ENCODE assay signal across 18 cellular contexts in genomic region chr5:154291917-154292316, GRCh38.
A peak's percentile ranks its signal among the peaks of the same experiment; 100 is the strongest.
DNase-seq lines count a peak whose midpoint lies in the region; ATAC-seq and TF ChIP-seq lines count a peak whose summit lies in the region.
"Had no signal": no experiment of that assay in that cellular context is flagged by ENCODE, and none has a peak within 500 bp of the region (broad histone marks: within the 10 kb centered on the region; RNA-seq: fewer than 3 reads in every experiment).

No MANE protein-coding gene starts in this region.

- peaks cover 45% of the 10 kb centered on the region for H3K36me3 Mint-ChIP-seq in activated B cell treated with CpG ODN at 0.5 μM for 24 hours (ENCODE audit: low read depth)
- peaks cover 25% of the 10 kb centered on the region for H3K36me3 Mint-ChIP-seq in stimulated activated effector memory CD8-positive, alpha-beta T cell treated with anti-CD3 and anti-CD28 coated beads, Interleukin-12 subunit alpha, Interleukin-12 subunit beta, amount 100 ng/mL, for 72 hours

- no peak for TF ChIP-seq POLR2A in esophagus muscularis mucosa (IDR thresholded peaks at IDR 0.05; ENCODE audit: low read depth)

- peak; percentile 58 for ATAC-seq in GM18498 (IDR thresholded peaks at IDR 0.05; ENCODE audit: unreplicated experiment)
- ATAC-seq in activated B cell treated with CpG ODN at 0.5 μM for 24 hours (ENCODE audit: low read depth) = no peak
- no peak for ATAC-seq in stimulated activated effector memory CD8-positive, alpha-beta T cell treated with anti-CD3 and anti-CD28 coated beads, Interleukin-12 subunit alpha, Interleukin-12 subunit beta, amount 100 ng/mL, for 72 hours
- ATAC-seq in HG02798 (IDR thresholded peaks at IDR 0.05; ENCODE audit: poor library complexity, unreplicated experiment) = no peak
- ATAC-seq: A549, HepG2 had no signal

- no peaks in the 10 kb centered on the region for H3K27me3 Mint-ChIP-seq in activated B cell treated with CpG ODN at 0.5 μM for 24 hours
- H3K27me3 Mint-ChIP-seq: CD4-positive, alpha-beta T cell; IgD-negative memory B cell had no signal

- CTCF ChIA-PET in activated B cell treated with CpG ODN at 0.5 μM for 24 hours (lab: Charles Lee) = no interaction called here

- no peaks in the 10 kb centered on the region for H3K9me3 ChIP-seq in esophagus muscularis mucosa
- H3K9me3 ChIP-seq: A549 had no signal

- WGBS in esophagus muscularis mucosa = 97% methylated on average over 5 of the region's 5 CpGs

- peak overlapping the region; percentile 26 for H3K27ac Mint-ChIP-seq in activated B cell treated with CpG ODN at 0.5 μM for 24 hours
- H3K27ac Mint-ChIP-seq in stimulated activated effector memory CD8-positive, alpha-beta T cell treated with anti-CD3 and anti-CD28 coated beads, Interleukin-12 subunit alpha, Interleukin-12 subunit beta, amount 100 ng/mL, for 72 hours = peak overlapping the region; percentile 37
- H3K27ac Mint-ChIP-seq: CD4-positive, alpha-beta T cell had no signal

- intact Hi-C loops in activated B cell treated with CpG ODN at 0.5 μM for 24 hours (cut with micrococcal nuclease) (no loop called here), esophagus muscularis mucosa (cut with DNase I) (no loop called here)

- no peaks in the 10 kb centered on the region for H3K27me3 ChIP-seq in esophagus muscularis mucosa

- peaks cover 0 to 26% (median 9%) of the 10 kb centered on the region in 4 donors for H3K36me3 ChIP-seq in esophagus muscularis mucosa

- DNase-seq in activated B cell treated with CpG ODN at 0.5 μM for 24 hours (no peak), esophagus muscularis mucosa (ENCODE audit: extremely low spot score) (peak; percentile 89), NCI-H2171 treated with DMSO at 0.1 percent for 48 hours (lab: John Stamatoyannopoulos, UW) (no peak), SW480 (ENCODE audit: low spot score) (no peak)
- no peak for DNase-seq in stimulated activated effector memory CD8-positive, alpha-beta T cell treated with anti-CD3 and anti-CD28 coated beads, Interleukin-12 subunit alpha, Interleukin-12 subunit beta, amount 100 ng/mL, for 72 hours (ENCODE audit: low spot score in 2 of 2)
- DNase-seq: AML-193; CD4-positive, alpha-beta T cell; DMS79 treated with DMSO at 0.1 percent for 48 hours; GF-D8; H9; KBM-7 had no signal

- H3K9me3 Mint-ChIP-seq in activated B cell treated with CpG ODN at 0.5 μM for 24 hours = no peaks in the 10 kb centered on the region
- H3K9me3 Mint-ChIP-seq in stimulated activated effector memory CD8-positive, alpha-beta T cell treated with anti-CD3 and anti-CD28 coated beads, Interleukin-12 subunit alpha, Interleukin-12 subunit beta, amount 100 ng/mL, for 72 hours = no peaks in the 10 kb centered on the region
- H3K9me3 Mint-ChIP-seq: CD4-positive, alpha-beta T cell; H9; IgD-negative memory B cell had no signal

- H3K27ac ChIP-seq in esophagus muscularis mucosa (replicated peaks in 1 of 4) = no peak overlapping the region
- H3K27ac ChIP-seq: 22Rv1, C4-2B had no signal

- peaks cover 20 to 28% (median 25%) of the 10 kb centered on the region in 4 donors for H3K4me1 ChIP-seq in esophagus muscularis mucosa

- POLR2A ChIA-PET in activated B cell treated with CpG ODN at 0.5 μM for 24 hours (lab: Charles Lee) = no interaction called here

- no peak overlapping the region for H3K4me3 Mint-ChIP-seq in activated B cell treated with CpG ODN at 0.5 μM for 24 hours
- no peak overlapping the region for H3K4me3 Mint-ChIP-seq in stimulated activated effector memory CD8-positive, alpha-beta T cell treated with anti-CD3 and anti-CD28 coated beads, Interleukin-12 subunit alpha, Interleukin-12 subunit beta, amount 100 ng/mL, for 72 hours
- H3K4me3 Mint-ChIP-seq: CD4-positive, alpha-beta T cell; H9; IgD-negative memory B cell had no signal

- peaks cover 11% of the 10 kb centered on the region for H3K4me1 Mint-ChIP-seq in activated B cell treated with CpG ODN at 0.5 μM for 24 hours
- H3K4me1 Mint-ChIP-seq in stimulated activated effector memory CD8-positive, alpha-beta T cell treated with anti-CD3 and anti-CD28 coated beads, Interleukin-12 subunit alpha, Interleukin-12 subunit beta, amount 100 ng/mL, for 72 hours = peaks cover 23% of the 10 kb centered on the region

- no peak for TF ChIP-seq EP300 in esophagus muscularis mucosa (IDR thresholded peaks at IDR 0.05)

- TF ChIP-seq CTCF in activated B cell treated with CpG ODN at 0.5 μM for 24 hours (IDR thresholded peaks at IDR 0.05) (no peak), esophagus muscularis mucosa (IDR thresholded peaks at IDR 0.05) (no peak)

- no peak overlapping the region for H3K4me3 ChIP-seq in esophagus muscularis mucosa
- H3K4me3 ChIP-seq: A549 had no signal
